1 cellular context compared by ENCODE assay signal in genomic region chr21:44286716-44287632, GRCh38.
TF ChIP-seq lines count a peak whose summit lies in the region.

No MANE protein-coding gene starts in this region.

TF ChIP-seq in H1, 55 proteins besides CTCF, POLR2A, EP300 and RAD21:
- TF ChIP-seq BCL11A (IDR thresholded peaks at IDR 0.05; ENCODE audit: low read depth in 2 of 2, low read length in 2 of 2) (no peak), KDM1A (IDR thresholded peaks at IDR 0.05; ENCODE audit: borderline replicate concordance, low read length) (no peak), EGR1 (IDR thresholded peaks at IDR 0.05; ENCODE audit: borderline replicate concordance, low read depth, low read length) (no peak), CBX8 (IDR thresholded peaks at IDR 0.05; ENCODE audit: borderline replicate concordance, low read depth, low read length) (no peak), USF2 (IDR thresholded peaks at IDR 0.05; ENCODE audit: low read length) (no peak), MAX (IDR thresholded peaks at IDR 0.05) (no peak), EZH2 (IDR thresholded peaks at IDR 0.05; ENCODE audit: low read depth, low read length, severe bottlenecking) (no peak), TAF1 (IDR thresholded peaks at IDR 0.05; ENCODE audit: low read depth, low read length) (no peak), GABPA (IDR thresholded peaks at IDR 0.05; ENCODE audit: borderline replicate concordance, insufficient read depth, low read length) (no peak), PHF8 (conservative IDR thresholded peaks at IDR 0.05; ENCODE audit: low read depth, low read length) (no peak), KDM4A (IDR thresholded peaks at IDR 0.05; ENCODE audit: low read depth, low read length, severe bottlenecking) (no peak), NANOG (IDR thresholded peaks at IDR 0.05; ENCODE audit: insufficient read depth, low read depth, low read length, poor library complexity, severe bottlenecking) (no peak), E2F6 (IDR thresholded peaks at IDR 0.05) (no peak), SP4 (IDR thresholded peaks at IDR 0.05; ENCODE audit: low read length) (no peak), KDM5A (IDR thresholded peaks at IDR 0.05; ENCODE audit: low read length) (no peak), NRF1 (IDR thresholded peaks at IDR 0.05; ENCODE audit: low read depth, low read length) (no peak)
